In genomic region chr7:72536103-72536502, GRCh38 we compare ENCODE assay signal across 8 cellular contexts.
DNase-seq lines count a peak whose midpoint lies in the region; ATAC-seq and TF ChIP-seq lines count a peak whose summit lies in the region.
"Not testable (repeated sequence)": the region's sequence is repeated elsewhere in the genome, so short reads cannot be mapped to it uniquely, and the experiment has no call there.

No MANE protein-coding gene starts in this region.

- H3K27ac ChIP-seq in Panc1 (ENCODE audit: low read length), result not testable (repeated sequence)

- not testable (repeated sequence) for BruUV-seq in Panc1 (replicated peaks; lab: Mats Ljungman, UMichigan)

- DNase-seq in DMS53 (lab: John Stamatoyannopoulos, UW), result peak; percentile 71
- DNase-seq in H4 (ENCODE audit: low spot score), result peak; percentile 31
- peak; percentile 31 for DNase-seq in M059J (ENCODE audit: low read depth)
- DNase-seq in NCI-H1694 treated with DMSO at 0.1 percent for 48 hours (lab: John Stamatoyannopoulos, UW), result peak; percentile 54
- peak; percentile 89 for DNase-seq in NCI-H69 (lab: John Stamatoyannopoulos, UW)
- DNase-seq in Panc1 (ENCODE audit: low read depth, low spot score), result peak; percentile 18
- DNase-seq in WTC11 (ENCODE audit: low spot score), result not testable (repeated sequence)
- peak; percentile 55 for DNase-seq in myocyte (ENCODE audit: low read depth)

- H3K36me3 Mint-ChIP-seq in WTC11, result not testable (repeated sequence)

- H3K4me1 ChIP-seq in Panc1 (ENCODE audit: control insufficient read depth, insufficient read depth, low read length), result not testable (repeated sequence)

- not testable (repeated sequence) for H3K9me3 ChIP-seq in Panc1 (ENCODE audit: control insufficient read depth, insufficient read depth, low read depth, low read length)

- intact Hi-C loops in Panc1 (cut with micrococcal nuclease; ENCODE audit: unreplicated experiment), result not testable (repeated sequence)

- H3K36me3 ChIP-seq in Panc1 (ENCODE audit: control insufficient read depth, insufficient read depth, low read length), result not testable (repeated sequence)

- POLR2A ChIA-PET in Panc1 (lab: Charles Lee); WTC11 (lab: Charles Lee): not testable (repeated sequence)

- in situ Hi-C loops in Panc1 (cut with HindIII; ENCODE audit: low pct_unique_long_range_greater_than_20kb, low sequenced_read_pairs), result not testable (repeated sequence)

- not testable (repeated sequence) for H3K9me3 Mint-ChIP-seq in WTC11

- not testable (repeated sequence) for H3K27me3 Mint-ChIP-seq in WTC11 (ENCODE audit: low read depth)

- TF ChIP-seq CTCF in Panc1 (IDR thresholded peaks at IDR 0.05); WTC11 (IDR thresholded peaks at IDR 0.05): not testable (repeated sequence)

- H3K4me3 Mint-ChIP-seq in WTC11, result not testable (repeated sequence)

- H3K4me1 Mint-ChIP-seq in WTC11, result not testable (repeated sequence)

- CTCF ChIA-PET in Panc1 (lab: Charles Lee), result interaction anchor here (0.6 kb wide), 1 partner anchor 28 kb away, joined by 4 read pairs; no protein-coding TSS in a partner anchor
- CTCF ChIA-PET in WTC11 (lab: Charles Lee), result not testable (repeated sequence)

- not testable (repeated sequence) for H3K4me3 ChIP-seq in Panc1 (ENCODE audit: low read depth in 2 of 2, low read length in 2 of 2)

- H3K27me3 ChIP-seq in Panc1 (ENCODE audit: control insufficient read depth, insufficient read depth, low read length), result not testable (repeated sequence)

- ATAC-seq in Panc1, WTC11: not testable (repeated sequence)

- H3K27ac Mint-ChIP-seq in WTC11, result not testable (repeated sequence)

TF ChIP-seq in WTC11, 78 proteins besides CTCF, POLR2A, EP300 and RAD21:
- TF ChIP-seq ZNF121 (CRISPR knock-in tag; IDR thresholded peaks at IDR 0.05), result peak; percentile 53; the same call in 1 of the 2 replicates
